Comparison of ENCODE assay signal across 8 cellular contexts in the genomic region with DNA sequence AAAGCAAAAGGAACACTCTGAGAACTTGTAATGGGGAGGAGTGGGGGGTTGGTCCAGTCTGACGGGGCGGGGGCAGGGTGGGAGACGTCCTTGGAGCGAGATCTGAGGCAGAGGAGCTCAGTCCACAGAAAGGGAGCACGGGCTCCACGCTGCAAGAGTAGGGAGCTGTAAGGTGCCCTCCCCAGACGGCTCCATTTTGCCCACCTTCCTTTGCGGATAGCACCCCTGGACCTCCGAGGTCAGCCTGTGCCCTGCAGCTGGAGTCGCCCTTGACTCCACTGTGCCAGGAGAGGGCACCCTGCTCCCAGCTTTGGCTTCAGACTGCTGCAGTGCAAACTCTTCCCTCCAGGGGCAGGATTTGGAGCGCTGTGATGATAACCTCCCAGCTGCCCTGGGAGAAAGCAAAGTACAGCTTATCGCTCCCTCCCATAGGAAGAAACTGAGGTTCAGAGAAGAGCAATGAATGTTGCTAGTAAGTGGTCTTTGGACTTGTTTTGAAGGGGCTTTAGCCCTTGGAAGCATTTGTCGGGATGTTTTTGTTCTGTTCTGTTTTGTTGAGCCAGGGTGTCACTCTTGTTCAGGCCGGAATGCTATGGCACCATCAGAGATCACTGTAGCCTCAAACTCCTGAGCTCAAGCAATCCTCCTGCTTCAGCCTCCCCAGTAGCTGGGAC. TPM values are rescaled to one million over a fixed set of nuclear protein-coding genes. Genes with fewer than 3 reads are reported as not detected.
DNase-seq lines count a peak whose midpoint lies in the region; ATAC-seq, FAIRE-seq and TF ChIP-seq lines count a peak whose summit lies in the region.

No MANE protein-coding gene starts in this region.

- H4K8ac ChIP-seq in H1 (ENCODE audit: extremely low read depth, insufficient read depth, low read length) = no peak overlapping the region
- H4K8ac ChIP-seq in mesenchymal stem cell (ENCODE audit: low read length) = peak overlapping the region; percentile 73

- H3K9ac ChIP-seq in H1 (replicated peaks in 1 of 4; ENCODE audit: extremely low read depth in 1 of 4, low read depth in 3 of 4, low read length in 3 of 4) (no peak overlapping the region; a peak in 1 of 7 replicates), mesenchymal stem cell (ENCODE audit: low read length) (peak overlapping the region; percentile 36)

- H3K56ac ChIP-seq in H1 (replicated peaks; ENCODE audit: insufficient read length, low read depth, low read length) = no peak overlapping the region

- H3K14ac ChIP-seq in H1 (ENCODE audit: insufficient read length) (no peak overlapping the region), mesenchymal stem cell (ENCODE audit: low read length in 2 of 2) (no peak overlapping the region)

- CTCF ChIA-PET in BJ (lab: Yijun Ruan, JAX) = interaction anchor here (0.6 to 6.1 kb wide), 98 partner anchors 8 to 504 kb away, joined by 3 to 63 read pairs (median 5); partner anchors contain the start of genes AHCY, ASIP, DYNLRB1 and ITCH
- CTCF ChIA-PET in H1 (lab: Charles Lee; ENCODE audit: partially characterized antibody) = interaction anchor here (0.6 to 4.5 kb wide), 90 partner anchors 8 to 732 kb away, joined by 3 to 50 read pairs (median 6); partner anchors contain the start of genes AHCY, DYNLRB1 and ITCH

- H3K36me3 ChIP-seq in BJ (ENCODE audit: control insufficient read depth, insufficient read depth, low read length) (no peaks in the 10 kb centered on the region), H1 (ENCODE audit: control insufficient read depth in 2 of 4, insufficient read depth in 4 of 4, low read length in 3 of 4) (no peaks in the 10 kb centered on the region), mesenchymal stem cell (ENCODE audit: control insufficient read depth in 1 of 2, insufficient read depth in 2 of 2, low read depth in 1 of 2, low read length in 2 of 2) (no peaks in the 10 kb centered on the region)

- peak; percentile 100 for TF ChIP-seq RAD21 in H1 (IDR thresholded peaks at IDR 0.05 in 1 of 2, conservative IDR thresholded peaks at IDR 0.05 in 1 of 2; ENCODE audit: low read depth in 2 of 2, low read length in 2 of 2)

- no peak overlapping the region for H4K91ac ChIP-seq in H1 (replicated peaks; ENCODE audit: insufficient read length, low read length)
- H4K91ac ChIP-seq in mesenchymal stem cell (ENCODE audit: low read length) = no peak overlapping the region

- H3K23me2 ChIP-seq in H1 (ENCODE audit: low read depth, low read length) = peaks cover 6% of the 10 kb centered on the region; the same call in 1 of the 2 replicates

- FAIRE-seq in H1 (lab: Jason Lieb, UNC) = peak; percentile 92

- H3K4me1 ChIP-seq in H1 (replicated peaks in 1 of 4; ENCODE audit: control insufficient read depth in 3 of 4, insufficient read depth in 4 of 4, low read length in 3 of 4) (peaks cover 0 to 3% (median 0%) of the 10 kb centered on the region in 4 experiments; a peak in 2 of 7 replicates), mesenchymal stem cell (ENCODE audit: control insufficient read depth, insufficient read depth, low read depth, low read length) (peaks cover 23% of the 10 kb centered on the region)

- no peak overlapping the region for H3K27ac ChIP-seq in H1 (ENCODE audit: low read depth, low read length)
- no peak overlapping the region for H3K27ac ChIP-seq in mesenchymal stem cell (ENCODE audit: low read length, poor library complexity, severe bottlenecking)

- no peaks in the 10 kb centered on the region for H3K27me3 ChIP-seq in BJ (ENCODE audit: control insufficient read depth, insufficient read depth, low read length)
- peaks cover 0 to 8% (median 7%) of the 10 kb centered on the region in 4 experiments; a peak in 5 of 7 replicates for H3K27me3 ChIP-seq in H1 (replicated peaks in 1 of 4; ENCODE audit: control insufficient read depth in 3 of 4, extremely low read depth in 1 of 4, insufficient read depth in 3 of 4, low read length in 3 of 4)
- H3K27me3 ChIP-seq in mesenchymal stem cell (ENCODE audit: control insufficient read depth in 1 of 2, insufficient read depth in 1 of 2, low read length in 2 of 2) = peaks cover 4 to 8% of the 10 kb centered on the region in 2 experiments

- H3K23ac ChIP-seq in H1 (ENCODE audit: insufficient read length) (no peak overlapping the region), mesenchymal stem cell (ENCODE audit: low read length in 2 of 2) (no peak overlapping the region)

- H4K5ac ChIP-seq in H1 (ENCODE audit: insufficient read length, low read depth, low read length) = no peak overlapping the region

- no peaks in the 10 kb centered on the region for H3K9me3 ChIP-seq in H1 (ENCODE audit: insufficient read depth in 2 of 2, low read depth in 1 of 2, low read length in 1 of 2)
- no peaks in the 10 kb centered on the region for H3K9me3 ChIP-seq in mesenchymal stem cell (ENCODE audit: control insufficient read depth, low read length)

- no peak overlapping the region for H3K4ac ChIP-seq in H1 (replicated peaks; ENCODE audit: insufficient read length, low read depth, low read length)
- no peak overlapping the region for H3K4ac ChIP-seq in mesenchymal stem cell (ENCODE audit: low read depth in 1 of 2, low read length in 2 of 2)

- H3K79me2 ChIP-seq in H1 (ENCODE audit: control insufficient read depth in 1 of 2, insufficient read depth in 2 of 2, low read length in 2 of 2) = no peaks in the 10 kb centered on the region

- POLR2A ChIA-PET in BJ (lab: Charles Lee) = interaction anchor here (0.6 kb wide), 1 partner anchor 154 kb away, joined by 4 read pairs; no protein-coding TSS in a partner anchor
- POLR2A ChIA-PET in H1 (lab: Charles Lee; ENCODE audit: partially characterized antibody) = interaction anchor here (0.9 to 2.8 kb wide), 7 partner anchors 10 to 211 kb away, joined by 3 to 29 read pairs (median 7); partner anchors contain the start of genes AHCY, DYNLRB1 and ITCH

- peak in 1 of 2 experiments; percentile 33; a peak in 1 of 3 replicates for TF ChIP-seq EP300 in H1 (IDR thresholded peaks at IDR 0.05; ENCODE audit: borderline replicate concordance in 1 of 2, low read depth in 2 of 2, low read length in 2 of 2)

- TF ChIP-seq POLR2A in H1 (IDR thresholded peaks at IDR 0.05; ENCODE audit: control extremely low read depth in 1 of 2, low read depth in 2 of 2, low read length in 2 of 2) = no peak

- H3K4me2 ChIP-seq in H1 (ENCODE audit: insufficient read depth in 1 of 2, low read depth in 2 of 2, low read length in 2 of 2) = peak overlapping the region; percentile 6 to 79; a peak in 3 of 4 replicates
- H3K4me2 ChIP-seq in mesenchymal stem cell (ENCODE audit: low read length, poor library complexity, severe bottlenecking) = peak overlapping the region; percentile 82

- no peak overlapping the region for H2AK5ac ChIP-seq in H1 (ENCODE audit: low read depth, low read length)
- no peak overlapping the region for H2AK5ac ChIP-seq in mesenchymal stem cell (ENCODE audit: low read length, severe bottlenecking)

- H2BK12ac ChIP-seq in H1 (ENCODE audit: low read depth, low read length) (no peak overlapping the region), mesenchymal stem cell (ENCODE audit: low read length in 2 of 2) (no peak overlapping the region)

- no peak overlapping the region for H2BK5ac ChIP-seq in H1 (ENCODE audit: low read depth, low read length)
- no peak overlapping the region for H2BK5ac ChIP-seq in mesenchymal stem cell (ENCODE audit: low read depth, low read length, poor library complexity, severe bottlenecking)

- H3K79me1 ChIP-seq in H1 (ENCODE audit: low read depth, low read length) = no peaks in the 10 kb centered on the region
- H3K79me1 ChIP-seq in mesenchymal stem cell (replicated peaks; ENCODE audit: low read length, poor library complexity, severe bottlenecking) = no peaks in the 10 kb centered on the region

- H3K18ac ChIP-seq in H1 (ENCODE audit: extremely low read depth, low read length) (no peak overlapping the region), mesenchymal stem cell (ENCODE audit: low read depth in 1 of 2, low read length in 2 of 2) (no peak overlapping the region)

- H3K4me3 ChIP-seq in BJ (ENCODE audit: low read depth, low read length) = peak overlapping the region; percentile 3; the same call in 1 of the 2 replicates
- peak overlapping the region; percentile 1 to 67 (median 51); a peak in 7 of 8 replicates for H3K4me3 ChIP-seq in H1 (ENCODE audit: extremely low read depth in 1 of 4, insufficient read depth in 2 of 4, low read depth in 3 of 4, low read length in 4 of 4)
- H3K4me3 ChIP-seq in mesenchymal stem cell (ENCODE audit: insufficient read depth in 1 of 2, low read depth in 1 of 2, low read length in 2 of 2) = peak overlapping the region; percentile 35 to 66

- H2AFZ ChIP-seq in H1 (ENCODE audit: low read length) = 0 out of 2 replicates have a peak overlapping the region, but pooled peaks have one; percentile 54
- H2AFZ ChIP-seq in mesenchymal stem cell (ENCODE audit: low read depth, low read length) = peak overlapping the region; percentile 51

- H2BK120ac ChIP-seq in H1 (replicated peaks; ENCODE audit: low read depth, low read length) (no peak overlapping the region), mesenchymal stem cell (ENCODE audit: low read depth, low read length) (no peak overlapping the region)

- TF ChIP-seq CTCF in BJ (IDR thresholded peaks at IDR 0.05; ENCODE audit: insufficient read depth, low read depth, low read length) (peak; percentile 100), H1 (IDR thresholded peaks at IDR 0.05; ENCODE audit: control extremely low read depth in 1 of 3, insufficient read depth in 1 of 3, low read depth in 1 of 3, low read length in 3 of 3) (peak; percentile 100)

- no peaks in the 10 kb centered on the region for H4K20me1 ChIP-seq in H1 (replicated peaks in 1 of 2; ENCODE audit: control insufficient read depth in 1 of 2, insufficient read depth in 2 of 2, low read length in 2 of 2)

- WGBS in H1 (ENCODE audit: extremely low coverage in 1 of 2, insufficient coverage in 1 of 2, insufficient read length in 1 of 2, insufficient replicate concordance in 2 of 2, low coverage in 1 of 2, low lambda C conversion rate in 2 of 2, missing lambda C conversion rate in 1 of 2), 2 experiments = 18% methylated on average over 9 of the region's 14 CpGs; no CpG with 5 or more reads in 1 of the 2 experiments
- WGBS in mesenchymal stem cell = 9% methylated on average over 14 of the region's 14 CpGs

- ATAC-seq in GM19397 (IDR thresholded peaks at IDR 0.05; ENCODE audit: unreplicated experiment) = peak; percentile 92

- no peak for DNase-seq in BJ (ENCODE audit: low read depth)
- DNase-seq in HT1080 (ENCODE audit: low read depth) = peak; percentile 75
- DNase-seq in NOMO-1 (lab: John Stamatoyannopoulos, UW; ENCODE audit: unreplicated experiment in 2 of 2) = peak; percentile 70 to 82
- peak; percentile 94 for DNase-seq in activated CD8-positive, alpha-beta memory T cell treated with anti-CD3 and anti-CD28 coated beads for 24 hours
- DNase-seq in H1 (ENCODE audit: low read depth in 1 of 2, low spot score in 2 of 2) = peak; percentile 87 to 97
- DNase-seq in mesenchymal stem cell = peak; percentile 84
- DNase-seq in stimulated activated CD8-positive, alpha-beta memory T cell treated with anti-CD3 and anti-CD28 coated beads, Interleukin-15, amount 100 ng/mL, for 24 hours (ENCODE audit: low read depth) = peak; percentile 53

- 0 out of 2 replicates have a peak overlapping the region, but pooled peaks have one; percentile 50 for H2BK20ac ChIP-seq in H1 (ENCODE audit: low read length)

- H2BK15ac ChIP-seq in H1 (ENCODE audit: low read length) = no peak overlapping the region
- no peak overlapping the region for H2BK15ac ChIP-seq in mesenchymal stem cell (ENCODE audit: low read depth, poor library complexity, severe bottlenecking)

RNA-seq across cellular contexts. Expression of gene AHCY, which starts 9.5 kb away (rescaled TPM):
- polyA plus RNA-seq in BJ (2011; rRNA removed) (178 and 247 TPM in 2 replicates), H1 (2011; rRNA removed) (638 and 688 TPM in 2 replicates)
- 174 and 317 TPM in 2 replicates for polyA minus RNA-seq in BJ (2011; rRNA and poly(A)+ RNA removed)
- 202 and 223 TPM in 2 replicates for total RNA-seq in HT1080 (2014; rRNA removed; shearing (Covaris generic))
- polyA plus RNA-seq in HT1080 (2015; cell fraction: cytosol; rRNA removed) = 220 and 229 TPM in 2 replicates
- polyA plus RNA-seq in HT1080 (2015; cell fraction: nucleus; rRNA removed) = 198 and 228 TPM in 2 replicates
- 404 and 414 TPM in 2 replicates for total RNA-seq in H1 (2021; fragmentation: NEBNext Ultra II Directional; extraction: Animal tissue kit (Norgen Biotek cat#: 25700))
- polyA plus RNA-seq in H1 (2011; cell fraction: cytosol; rRNA removed) = 622 TPM
- polyA plus RNA-seq in H1 (2011; cell fraction: nucleus; rRNA removed) = 664 TPM
- polyA plus RNA-seq in H1 (2012, experiment 1 of 2) = 355 to 467 TPM (median 460 TPM) in 4 replicates
- 668 TPM for polyA plus RNA-seq in H1 (2012, experiment 2 of 2)
- polyA plus RNA-seq in H1 (2013, experiment 1 of 2) = 249 TPM
- polyA plus RNA-seq in H1 (2013, experiment 2 of 2) = 250 TPM
- 889 and 910 TPM in 2 replicates for polyA minus RNA-seq in H1 (2011; rRNA and poly(A)+ RNA removed)
- polyA minus RNA-seq in H1 (2011; cell fraction: cytosol; rRNA and poly(A)+ RNA removed) = 394 TPM
- polyA minus RNA-seq in H1 (2011; cell fraction: nucleus; rRNA and poly(A)+ RNA removed) = 315 TPM
- 99.0 TPM for polyA plus RNA-seq in mesenchymal stem cell (2013, experiment 1 of 2)
- polyA plus RNA-seq in mesenchymal stem cell (2013, experiment 2 of 2) = 96.2 TPM

RNA-seq across cellular contexts. Expression of gene ITCH, which starts 50.4 kb away (rescaled TPM):
- polyA plus RNA-seq in BJ (2011; rRNA removed) (7.8 and 16.6 TPM in 2 replicates), H1 (2011; rRNA removed) (2.5 and 3.9 TPM in 2 replicates)
- polyA minus RNA-seq in BJ (2011; rRNA and poly(A)+ RNA removed) = 19.3 and 29.2 TPM in 2 replicates
- total RNA-seq in HT1080 (2014; rRNA removed; shearing (Covaris generic)) = 25.4 and 32.5 TPM in 2 replicates
- polyA plus RNA-seq in HT1080 (2015; cell fraction: cytosol; rRNA removed) = 19.6 and 25.5 TPM in 2 replicates
- polyA plus RNA-seq in HT1080 (2015; cell fraction: nucleus; rRNA removed) = 28.6 and 31.5 TPM in 2 replicates
- total RNA-seq in H1 (2021; fragmentation: NEBNext Ultra II Directional; extraction: Animal tissue kit (Norgen Biotek cat#: 25700)) = 39.2 and 45.2 TPM in 2 replicates
- polyA plus RNA-seq in H1 (2011; cell fraction: cytosol; rRNA removed) = 5.5 TPM
- 3.7 TPM for polyA plus RNA-seq in H1 (2011; cell fraction: nucleus; rRNA removed)
- polyA plus RNA-seq in H1 (2012, experiment 1 of 2) = 11.9 to 27.2 TPM (median 16.6 TPM) in 4 replicates
- 1.3 TPM for polyA plus RNA-seq in H1 (2012, experiment 2 of 2)
- polyA plus RNA-seq in H1 (2013, experiment 1 of 2) = 13.3 TPM
- polyA plus RNA-seq in H1 (2013, experiment 2 of 2) = 13.1 TPM
- polyA minus RNA-seq in H1 (2011; rRNA and poly(A)+ RNA removed) = 21.3 and 28.5 TPM in 2 replicates
- polyA minus RNA-seq in H1 (2011; cell fraction: cytosol; rRNA and poly(A)+ RNA removed) = 8.4 TPM
- polyA minus RNA-seq in H1 (2011; cell fraction: nucleus; rRNA and poly(A)+ RNA removed) = 18.7 TPM
- 25.4 TPM for polyA plus RNA-seq in mesenchymal stem cell (2013, experiment 1 of 2)
- 25.6 TPM for polyA plus RNA-seq in mesenchymal stem cell (2013, experiment 2 of 2)
